8 cellular contexts compared by ENCODE assay signal in genomic region chr7:954330-955238, GRCh38.
DNase-seq lines count a peak whose midpoint lies in the region; ATAC-seq lines count a peak whose summit lies in the region.

A gene with protein sequence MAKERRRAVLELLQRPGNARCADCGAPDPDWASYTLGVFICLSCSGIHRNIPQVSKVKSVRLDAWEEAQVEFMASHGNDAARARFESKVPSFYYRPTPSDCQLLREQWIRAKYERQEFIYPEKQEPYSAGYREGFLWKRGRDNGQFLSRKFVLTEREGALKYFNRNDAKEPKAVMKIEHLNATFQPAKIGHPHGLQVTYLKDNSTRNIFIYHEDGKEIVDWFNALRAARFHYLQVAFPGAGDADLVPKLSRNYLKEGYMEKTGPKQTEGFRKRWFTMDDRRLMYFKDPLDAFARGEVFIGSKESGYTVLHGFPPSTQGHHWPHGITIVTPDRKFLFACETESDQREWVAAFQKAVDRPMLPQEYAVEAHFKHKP (minus strand): TSS chr7:954680. CDS start chr7:954477, 203 bp downstream.

- DNase-seq in NCI-H1417 (lab: John Stamatoyannopoulos, UW) (peak in 2 of 3 experiments; percentile 49 to 50), NCI-H1417 treated with DMSO at 0.1 percent for 48 hours (lab: John Stamatoyannopoulos, UW) (no peak), T47D (ENCODE audit: low read depth in 1 of 2, low spot score in 1 of 2) (peak; percentile 76 to 80)
- peak; percentile 67 for DNase-seq in T-helper 2 cell treated with Interferon-gamma antibody and Interleukin-4, amounts not matched to agents 5 μg/mL and 100 μg/mL, for 36 hours (ENCODE audit: low spot score)
- peak; percentile 59 to 71 for DNase-seq in stimulated activated CD4-positive, alpha-beta T cell treated with anti-CD3 and anti-CD28 coated beads, Interleukin-2, amount 100 ng/mL, for 24 hours

- H3K9me3 Mint-ChIP-seq in T-helper 2 cell treated with Interferon-gamma antibody and Interleukin-4, amounts not matched to agents 5 μg/mL and 100 μg/mL, for 36 hours, result no peaks in the 10 kb centered on the region

- in situ Hi-C loops in T47D (cut with HindIII; ENCODE audit: low pct_unique_long_range_greater_than_20kb, low sequenced_read_pairs), result no loop called here

- peak within 1 kb of the TSS; percentile 64 for H3K4me3 Mint-ChIP-seq in T-helper 2 cell treated with Interferon-gamma antibody and Interleukin-4, amounts not matched to agents 5 μg/mL and 100 μg/mL, for 36 hours

- ATAC-seq in HG03103 (IDR thresholded peaks at IDR 0.05; ENCODE audit: low read depth, unreplicated experiment), result peak; percentile 42
- ATAC-seq in HG02840 (IDR thresholded peaks at IDR 0.05; ENCODE audit: low FRiP score, unreplicated experiment), result no peak

- H3K4me1 Mint-ChIP-seq in T-helper 2 cell treated with Interferon-gamma antibody and Interleukin-4, amounts not matched to agents 5 μg/mL and 100 μg/mL, for 36 hours (ENCODE audit: low read depth), result no peaks in the 10 kb centered on the region

- H3K36me3 Mint-ChIP-seq in T-helper 2 cell treated with Interferon-gamma antibody and Interleukin-4, amounts not matched to agents 5 μg/mL and 100 μg/mL, for 36 hours (ENCODE audit: low read depth), result no peaks in the 10 kb centered on the region

- H3K27ac ChIP-seq in layer of hippocampus (ENCODE audit: low read depth, low read length), result peak within 1 kb of the TSS; percentile 82

- H3K27ac Mint-ChIP-seq in T-helper 2 cell treated with Interferon-gamma antibody and Interleukin-4, amounts not matched to agents 5 μg/mL and 100 μg/mL, for 36 hours, result no peak within 1 kb of the TSS

- peaks cover 9% of the 10 kb centered on the region for H3K27me3 Mint-ChIP-seq in T-helper 2 cell treated with Interferon-gamma antibody and Interleukin-4, amounts not matched to agents 5 μg/mL and 100 μg/mL, for 36 hours (ENCODE audit: low read depth)

- no peaks in the 10 kb centered on the region for H3K27me3 ChIP-seq in layer of hippocampus (ENCODE audit: control insufficient read depth, insufficient read depth, low read length)
